Comparison of ENCODE assay signal across 8 cellular contexts in the genomic region with DNA sequence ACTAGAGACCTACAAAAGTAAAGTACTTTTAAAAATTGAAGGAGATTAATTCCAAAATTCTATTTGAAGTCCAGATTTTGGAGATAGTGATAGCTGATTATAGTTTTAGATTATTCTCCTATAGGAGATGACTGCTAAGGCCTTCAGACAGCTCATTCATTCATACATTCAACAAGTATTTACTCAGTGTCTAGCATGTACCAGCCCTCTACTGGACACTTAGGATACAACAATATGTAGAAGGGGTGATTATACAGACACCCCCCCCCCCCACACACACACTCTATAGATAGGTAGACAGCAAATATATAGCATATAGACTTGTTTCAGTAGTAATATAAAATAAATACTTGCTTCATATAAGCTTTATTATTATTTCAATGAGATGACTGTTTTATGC.
DNase-seq lines count a peak whose midpoint lies in the region; ATAC-seq and TF ChIP-seq lines count a peak whose summit lies in the region.

No MANE protein-coding gene starts in this region.

- H3K4me1 ChIP-seq in OCI-LY3 (ENCODE audit: low read length) = no peaks in the 10 kb centered on the region

- no peaks in the 10 kb centered on the region for H4K20me1 ChIP-seq in OCI-LY3 (ENCODE audit: insufficient read depth, low read length)

- H3K79me2 ChIP-seq in OCI-LY3 (ENCODE audit: low read length) = no peaks in the 10 kb centered on the region

- DNase-seq in EL (peak; percentile 12), iPS-NIHi11 (ENCODE audit: low spot score) (peak; percentile 11), HK-2 (ENCODE audit: unreplicated experiment) (no peak), NCI-H2196 (lab: John Stamatoyannopoulos, UW; ENCODE audit: unreplicated experiment) (no peak), NCI-H524 treated with DMSO at 0.1 percent for 48 hours (lab: John Stamatoyannopoulos, UW) (no peak)
- DNase-seq in activated T-cell treated with anti-CD3 and anti-CD28 coated beads, Interleukin-2, amount 50 U/mL, for 1 hour = no peak

- no peak overlapping the region for H3K4me3 ChIP-seq in OCI-LY3 (ENCODE audit: low read length)

- TF ChIP-seq CTCF in OCI-LY3 (IDR thresholded peaks at IDR 0.05; ENCODE audit: low read depth, low read length) = peak; percentile 40

- no peak overlapping the region for H3K9ac ChIP-seq in OCI-LY3 (ENCODE audit: low read length)

- H3K27ac ChIP-seq in OCI-LY3 (ENCODE audit: low read length) = no peak overlapping the region

- peak; percentile 62 for ATAC-seq in GM21360 (IDR thresholded peaks at IDR 0.05; ENCODE audit: unreplicated experiment)

- no peaks in the 10 kb centered on the region for H3K36me3 ChIP-seq in OCI-LY3 (replicated peaks; ENCODE audit: low read depth, low read length)

- H3K27me3 ChIP-seq in OCI-LY3 (ENCODE audit: low read depth, low read length) = no peaks in the 10 kb centered on the region

- H3K9me3 ChIP-seq in OCI-LY3 (ENCODE audit: insufficient read depth, low read length) = no peaks in the 10 kb centered on the region

- no peak overlapping the region for H2AFZ ChIP-seq in OCI-LY3 (ENCODE audit: low read depth, low read length)

- no peak overlapping the region for H3K4me2 ChIP-seq in OCI-LY3 (ENCODE audit: low read length)

Comparison
In these comparisons a context has a peak if more than half of its experiments do, and no peak if none do; other contexts are left out.
1. DNase-seq: peak in EL (single experiment) and iPS-NIHi11 (single experiment); none in HK-2 (single experiment), NCI-H2196 (single experiment), NCI-H524 treated with DMSO at 0.1 percent for 48 hours (single experiment) and activated T-cell treated with anti-CD3 and anti-CD28 coated beads, Interleukin-2, amount 50 U/mL, for 1 hour (single experiment).